ENCODE assay signal across 28 cellular contexts in genomic region chr1:34618381-34618780, GRCh38.
"Had no signal": no experiment of that assay in that cellular context is flagged by ENCODE, and none has a peak within 500 bp of the region (broad histone marks: within the 10 kb centered on the region; RNA-seq: fewer than 3 reads in every experiment).

No MANE protein-coding gene starts in this region.

- H3K27ac ChIP-seq: adrenal gland, breast epithelium, cardiac muscle cell, coronary artery, dorsolateral prefrontal cortex, WERI-Rb-1 had no signal

- H3K4me1 ChIP-seq: adrenal gland, breast epithelium had no signal

- H3K27me3 ChIP-seq: cardiac muscle cell had no signal

- ATAC-seq: activated CD4-positive, CD25-positive, alpha-beta regulatory T cell treated with anti-CD3 and anti-CD28 coated beads, Interleukin-2, amount 50 U/mL, for 24 hours; activated CD8-positive, alpha-beta memory T cell treated with anti-CD3 and anti-CD28 coated beads, Interleukin-2, amount 10 ng/mL, durations not matched to agents 7 days and 5 days; activated CD8-positive, alpha-beta T cell treated with anti-CD3 and anti-CD28 coated beads, Interleukin-2, amount 10 ng/mL, durations not matched to agents 7 days and 5 days; activated naive CD8-positive, alpha-beta T cell treated with anti-CD3 and anti-CD28 coated beads, Interleukin-2, amount 50 U/mL, for 24 hours; esophagus mucosa; T-helper 17 cell had no signal

- H3K9me3 ChIP-seq: adrenal gland, breast epithelium had no signal

- DNase-seq: activated B cell treated with CpG ODN at 0.5 μM for 24 hours; activated CD4-positive, alpha-beta memory T cell treated with anti-CD3 and anti-CD28 coated beads for 36 hours; activated CD4-positive, alpha-beta T cell treated with anti-CD3 and anti-CD28 coated beads for 48 hours; activated CD4-positive, alpha-beta T cell treated with anti-CD3 and anti-CD28 coated beads, Interleukin-2, amount 50 U/mL, for 1 hour; activated CD8-positive, alpha-beta memory T cell treated with anti-CD3 and anti-CD28 coated beads, Interleukin-2, amount 10 ng/mL, durations not matched to agents 7 days and 5 days; activated CD8-positive, alpha-beta memory T cell treated with anti-CD3 and anti-CD28 coated beads, Interleukin-2, amount 50 U/mL, for 4 hours; activated CD8-positive, alpha-beta T cell treated with anti-CD3 and anti-CD28 coated beads, Interleukin-2, amount 10 ng/mL, durations not matched to agents 7 days and 5 days; activated effector memory CD4-positive, alpha-beta T cell treated with anti-CD3 and anti-CD28 coated beads, Interleukin-2, amount 50 U/mL, for 16 hours; activated naive CD4-positive, alpha-beta T cell treated with anti-CD3 and anti-CD28 coated beads for 36 hours; activated naive CD8-positive, alpha-beta T cell treated with anti-CD3 and anti-CD28 coated beads for 36 hours; activated naive CD8-positive, alpha-beta T cell treated with anti-CD3 and anti-CD28 coated beads, Interleukin-2, amount 50 U/mL, for 24 hours; activated T-cell treated with anti-CD3 and anti-CD28 coated beads, Interleukin-2, amount 50 U/mL, for 1 hour; activated T-cell treated with anti-CD3 and anti-CD28 coated beads, Interleukin-2, amount 50 U/mL, for 48 hours; adrenal gland; amygdala; aorta; dorsolateral prefrontal cortex; effector memory CD4-positive, alpha-beta T cell; endodermal cell; foreskin fibroblast; T-helper 17 cell; T1000; WERI-Rb-1 had no signal

- H3K4me3 ChIP-seq: adrenal gland, breast epithelium, cardiac muscle cell, coronary artery, dorsolateral prefrontal cortex had no signal

- H3K36me3 ChIP-seq: adrenal gland, breast epithelium, cardiac muscle cell, WERI-Rb-1 had no signal
